Comparison of ENCODE assay signal across 11 cellular contexts in genomic region chr14:103480595-103480994, GRCh38. TPM values are rescaled to one million over a fixed set of nuclear protein-coding genes. Genes with fewer than 3 reads are reported as not detected.
DNase-seq lines count a peak whose midpoint lies in the region; ATAC-seq and TF ChIP-seq lines count a peak whose summit lies in the region.
"Had no signal": no experiment of that assay in that cellular context is flagged by ENCODE, and none has a peak within 500 bp of the region (broad histone marks: within the 10 kb centered on the region; RNA-seq: fewer than 3 reads in every experiment).

No MANE protein-coding gene starts in this region.

- TF ChIP-seq CTCF in neutrophil (IDR thresholded peaks at IDR 0.05): no peak

- H3K4me1 ChIP-seq in neutrophil (ENCODE audit: control insufficient read depth in 1 of 2, insufficient read depth in 1 of 2, low read depth in 1 of 2, low read length in 1 of 2): no peaks in the 10 kb centered on the region

- H3K27ac Mint-ChIP-seq in activated CD4-positive, alpha-beta T cell treated with anti-CD3 and anti-CD28 coated beads for 36 hours: peak overlapping the region; percentile 2
- peak overlapping the region; percentile 56 for H3K27ac Mint-ChIP-seq in T-helper 1 cell treated with Interleukin-12 subunit alpha and Interleukin-12 subunit beta and Interleukin-4 antibody, amounts not matched to agents 30 μg/mL and 1 μg/mL, for 36 hours

- POLR2A ChIA-PET in activated CD4-positive, alpha-beta T cell treated with anti-CD3 and anti-CD28 coated beads for 36 hours (lab: Charles Lee): no interaction called here

- H3K4me3 ChIP-seq in neutrophil (ENCODE audit: low read depth in 1 of 2, low read length in 1 of 2): no peak overlapping the region
- H3K4me3 ChIP-seq: left ventricle myocardium inferior had no signal

- ATAC-seq in activated CD4-positive, alpha-beta T cell treated with anti-CD3 and anti-CD28 coated beads for 36 hours: peak; percentile 83
- peak; percentile 65 for ATAC-seq in HG02840 (IDR thresholded peaks at IDR 0.05; ENCODE audit: low FRiP score, unreplicated experiment)
- ATAC-seq in HG03439 (IDR thresholded peaks at IDR 0.05; ENCODE audit: unreplicated experiment): no peak

- H3K36me3 ChIP-seq in neutrophil: peaks cover 92% of the 10 kb centered on the region

- peaks cover 17% of the 10 kb centered on the region for H3K4me1 Mint-ChIP-seq in activated CD4-positive, alpha-beta T cell treated with anti-CD3 and anti-CD28 coated beads for 36 hours
- H3K4me1 Mint-ChIP-seq in T-helper 1 cell treated with Interleukin-12 subunit alpha and Interleukin-12 subunit beta and Interleukin-4 antibody, amounts not matched to agents 30 μg/mL and 1 μg/mL, for 36 hours (ENCODE audit: low read depth): peaks cover 13% of the 10 kb centered on the region

- peak overlapping the region; percentile 14 for H3K27ac ChIP-seq in neutrophil
- H3K27ac ChIP-seq: left ventricle myocardium inferior had no signal

- no peaks in the 10 kb centered on the region for H3K27me3 Mint-ChIP-seq in activated CD4-positive, alpha-beta T cell treated with anti-CD3 and anti-CD28 coated beads for 36 hours
- no peaks in the 10 kb centered on the region for H3K27me3 Mint-ChIP-seq in T-helper 1 cell treated with Interleukin-12 subunit alpha and Interleukin-12 subunit beta and Interleukin-4 antibody, amounts not matched to agents 30 μg/mL and 1 μg/mL, for 36 hours (ENCODE audit: low read depth)

- no peaks in the 10 kb centered on the region for H3K9me3 ChIP-seq in neutrophil
- H3K9me3 ChIP-seq: left ventricle myocardium inferior had no signal

- no peak overlapping the region for H3K4me3 Mint-ChIP-seq in activated CD4-positive, alpha-beta T cell treated with anti-CD3 and anti-CD28 coated beads for 36 hours
- H3K4me3 Mint-ChIP-seq in T-helper 1 cell treated with Interleukin-12 subunit alpha and Interleukin-12 subunit beta and Interleukin-4 antibody, amounts not matched to agents 30 μg/mL and 1 μg/mL, for 36 hours: peak overlapping the region; percentile 1

- no peak for DNase-seq in activated CD4-positive, alpha-beta T cell treated with anti-CD3 and anti-CD28 coated beads for 36 hours
- DNase-seq in activated CD4-positive, alpha-beta T cell treated with anti-CD3 and anti-CD28 coated beads, Interleukin-2, amount 50 U/mL, for 4 hours: no peak
- DNase-seq in NCI-H446 (lab: John Stamatoyannopoulos, UW): no peak
- no peak for DNase-seq in NCI-H1092 treated with DMSO at 0.1 percent for 48 hours (lab: John Stamatoyannopoulos, UW)
- DNase-seq: 8988T, left ventricle myocardium inferior, small intestine had no signal

- CTCF ChIA-PET in activated CD4-positive, alpha-beta T cell treated with anti-CD3 and anti-CD28 coated beads for 36 hours (lab: Charles Lee): interaction anchor here (0.7 to 1.4 kb wide), 7 partner anchors 9 to 420 kb away, joined by 3 read pairs; no protein-coding TSS in a partner anchor

- intact Hi-C loops in activated CD4-positive, alpha-beta T cell treated with anti-CD3 and anti-CD28 coated beads for 36 hours (cut with DNase I, micrococcal nuclease): no loop called here

- no peaks in the 10 kb centered on the region for H3K27me3 ChIP-seq in neutrophil

- peaks cover 37% of the 10 kb centered on the region for H3K36me3 Mint-ChIP-seq in activated CD4-positive, alpha-beta T cell treated with anti-CD3 and anti-CD28 coated beads for 36 hours (ENCODE audit: low read depth)
- peaks cover 32% of the 10 kb centered on the region for H3K36me3 Mint-ChIP-seq in T-helper 1 cell treated with Interleukin-12 subunit alpha and Interleukin-12 subunit beta and Interleukin-4 antibody, amounts not matched to agents 30 μg/mL and 1 μg/mL, for 36 hours (ENCODE audit: low read depth)

- no peaks in the 10 kb centered on the region for H3K9me3 Mint-ChIP-seq in activated CD4-positive, alpha-beta T cell treated with anti-CD3 and anti-CD28 coated beads for 36 hours (ENCODE audit: low read depth)
- H3K9me3 Mint-ChIP-seq in T-helper 1 cell treated with Interleukin-12 subunit alpha and Interleukin-12 subunit beta and Interleukin-4 antibody, amounts not matched to agents 30 μg/mL and 1 μg/mL, for 36 hours: no peaks in the 10 kb centered on the region

RNA-seq across cellular contexts. Expression of gene CKB, which starts 42.0 kb away (rescaled TPM):
- 1 to 10 TPM; 3.4 to 4.0 TPM for total RNA-seq in activated CD4-positive, alpha-beta T cell treated with anti-CD3 and anti-CD28 coated beads for 36 hours

RNA-seq across cellular contexts. Expression of gene TRMT61A, which starts 48.4 kb away (rescaled TPM):
- total RNA-seq in activated CD4-positive, alpha-beta T cell treated with anti-CD3 and anti-CD28 coated beads for 36 hours: 1 to 10 TPM; 8.8 to 9.0 TPM
